27 cellular contexts compared by ENCODE assay signal in the genomic region with DNA sequence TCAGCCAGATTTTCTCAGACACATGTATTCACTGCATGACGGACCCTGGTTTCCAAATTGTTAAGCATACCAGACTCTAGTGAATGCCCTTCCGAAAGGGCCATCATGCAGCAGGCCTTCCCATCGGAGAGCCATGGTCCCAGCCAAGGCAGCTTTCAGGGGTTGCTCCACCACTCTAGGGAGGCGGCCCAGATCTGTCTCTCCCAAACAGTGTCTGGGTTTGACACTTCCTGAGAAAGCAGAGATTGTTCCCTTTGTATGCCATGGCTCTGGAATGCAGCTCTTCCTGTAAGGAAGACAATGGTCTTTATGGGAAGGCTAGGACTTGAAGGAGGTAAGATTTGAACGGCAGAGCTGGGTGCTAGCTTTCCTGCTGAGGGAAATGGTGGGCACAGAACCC.
DNase-seq lines count a peak whose midpoint lies in the region; ATAC-seq, FAIRE-seq and TF ChIP-seq lines count a peak whose summit lies in the region.
"Had no signal": no experiment of that assay in that cellular context is flagged by ENCODE, and none has a peak within 500 bp of the region (broad histone marks: within the 10 kb centered on the region; RNA-seq: fewer than 3 reads in every experiment).

No MANE protein-coding gene starts in this region.

- peak overlapping the region; percentile 23 to 39 for H3K27ac ChIP-seq in liver (ENCODE audit: low read depth in 1 of 2, low read length in 2 of 2)
- H3K27ac ChIP-seq in HepG2 (ENCODE audit: extremely low read length, insufficient read depth, low read length) = no peak overlapping the region
- peak overlapping the region; percentile 97 for H3K27ac ChIP-seq in endothelial cell of umbilical vein (ENCODE audit: insufficient read depth, low read depth, low read length)
- H3K27ac ChIP-seq in upper lobe of right lung = peak overlapping the region; percentile 24
- H3K27ac ChIP-seq: RWPE1, suprapubic skin, VCaP had no signal

- CTCF ChIA-PET in HepG2 (lab: Yijun Ruan, JAX; ENCODE audit: low intra/inter-chr PET ratio, low total read pairs) = no interaction called here
- CTCF ChIA-PET in endothelial cell of umbilical vein (lab: Charles Lee) = interaction anchor here (0.8 to 1.6 kb wide), 7 partner anchors 9 to 206 kb away, joined by 3 to 9 read pairs (median 4); no protein-coding TSS in a partner anchor

- dilution Hi-C loops in endothelial cell of umbilical vein (cut with MboI; ENCODE audit: extremely low pct_ligation_motif_present, low sequenced_read_pairs) = no loop called here

- no peak for TF ChIP-seq EP300 in HepG2 (IDR thresholded peaks at IDR 0.05; ENCODE audit: low read depth in 2 of 2, low read length in 2 of 2)
- no peak for TF ChIP-seq EP300 in HepG2 (CRISPR knock-in tag; IDR thresholded peaks at IDR 0.05; ENCODE audit: borderline replicate concordance)

- H2AFZ ChIP-seq in HepG2 (ENCODE audit: low read length) (no peak overlapping the region), endothelial cell of umbilical vein (ENCODE audit: low read depth, low read length) (peak overlapping the region; percentile 18)

- no peak for ATAC-seq in HepG2
- no peak for ATAC-seq in upper lobe of right lung
- ATAC-seq: HCT116; stimulated activated naive B cell treated with anti-CD40 and anti-IgM and Interleukin-4, amounts not matched to agents 10 μg/mL and 1 μg/mL and 100 μg/mL, for 72 hours had no signal

- H3K27me3 ChIP-seq in liver (ENCODE audit: control insufficient read depth in 4 of 4, insufficient read depth in 4 of 4, low read length in 3 of 4) (no peaks in the 10 kb centered on the region), HepG2 (ENCODE audit: control insufficient read depth in 1 of 2, insufficient read depth in 2 of 2, low read length in 2 of 2) (no peaks in the 10 kb centered on the region), endothelial cell of umbilical vein (ENCODE audit: control insufficient read depth in 2 of 2, insufficient read depth in 2 of 2, low read length in 2 of 2) (no peaks in the 10 kb centered on the region), upper lobe of right lung (no peaks in the 10 kb centered on the region)
- H3K27me3 ChIP-seq: BE2C, suprapubic skin had no signal

- H3K4me1 ChIP-seq in liver (ENCODE audit: control insufficient read depth in 4 of 4, insufficient read depth in 4 of 4, low read length in 3 of 4) (no peaks in the 10 kb centered on the region), HepG2 (ENCODE audit: insufficient read depth, low read length) (peaks cover 31% of the 10 kb centered on the region), endothelial cell of umbilical vein (ENCODE audit: control insufficient read depth, extremely low read depth, insufficient read depth, low read length) (peaks cover 86% of the 10 kb centered on the region), upper lobe of right lung (peaks cover 11% of the 10 kb centered on the region)
- H3K4me1 ChIP-seq: suprapubic skin had no signal

- H3K9ac ChIP-seq in liver (ENCODE audit: low read depth in 1 of 2, low read length in 2 of 2) (no peak overlapping the region), HepG2 (ENCODE audit: insufficient read depth, low read depth, low read length) (no peak overlapping the region), endothelial cell of umbilical vein (replicated peaks; ENCODE audit: extremely low read depth, insufficient read depth, low read length) (peak overlapping the region; percentile 84)

- TF ChIP-seq RAD21 in liver (IDR thresholded peaks at IDR 0.05) (no peak), HepG2 (CRISPR knock-in tag; IDR thresholded peaks at IDR 0.05) (no peak)

- in situ Hi-C loops in HepG2 (cut with HindIII; ENCODE audit: extremely low pct_ligation_motif_present, low pct_unique_long_range_greater_than_20kb) = no loop called here

- TF ChIP-seq POLR2A in HepG2 (IDR thresholded peaks at IDR 0.05; ENCODE audit: insufficient read depth in 1 of 2, low read depth in 2 of 2, low read length in 2 of 2) = no peak
- TF ChIP-seq POLR2A in endothelial cell of umbilical vein (IDR thresholded peaks at IDR 0.05; ENCODE audit: low read depth, low read length) = peak; percentile 44

- FAIRE-seq in HepG2 (lab: Jason Lieb, UNC) (no peak), endothelial cell of umbilical vein (lab: Jason Lieb, UNC) (peak; percentile 98)

- H3K9me3 ChIP-seq in liver (ENCODE audit: control insufficient read depth in 4 of 4, low read length in 3 of 4) (no peaks in the 10 kb centered on the region), HepG2 (ENCODE audit: low read length) (no peaks in the 10 kb centered on the region), endothelial cell of umbilical vein (replicated peaks; ENCODE audit: control insufficient read depth, insufficient read depth, low read length) (no peaks in the 10 kb centered on the region), upper lobe of right lung (no peaks in the 10 kb centered on the region)
- H3K9me3 ChIP-seq: BE2C, suprapubic skin had no signal

- POLR2A ChIA-PET in HepG2 (lab: Yijun Ruan, JAX) = no interaction called here
- POLR2A ChIA-PET in endothelial cell of umbilical vein (lab: Charles Lee) = no interaction called here

- DNase-seq in HepG2 (ENCODE audit: low spot score) (no peak), endothelial cell of umbilical vein (ENCODE audit: low read depth, low spot score) (peak; percentile 76), lung microvascular endothelial cell (ENCODE audit: low read depth in 2 of 2) (peak; percentile 36 to 50), upper lobe of right lung (no peak), C1 segment of cervical spinal cord (lab: John Stamatoyannopoulos, UW) (no peak), NCI-H1092 treated with DMSO at 0.1 percent for 48 hours (lab: John Stamatoyannopoulos, UW) (no peak), D341Med (ENCODE audit: low spot score) (no peak)
- DNase-seq: activated CD4-positive, alpha-beta T cell treated with anti-CD3 and anti-CD28 coated beads, Interleukin-2, amount 10 ng/mL, durations not matched to agents 7 days and 5 days; activated naive CD4-positive, alpha-beta T cell treated with anti-CD3 and anti-CD28 coated beads, Interleukin-2, amount 50 U/mL, for 16 hours; activated T-cell treated with anti-CD3 and anti-CD28 coated beads, Interleukin-2, amount 50 U/mL, for 48 hours; amygdala; BE2C; foreskin fibroblast; GF-D8; immature natural killer cell; IMR-90; NCI-H1105; NCI-H2029; NCI-H345; NCI-H774; stimulated activated CD4-positive, alpha-beta T cell treated with anti-CD3 and anti-CD28 coated beads, Interleukin-4, amount 100 ng/mL, for 1 hour; stimulated activated naive B cell treated with anti-CD40 and anti-IgM and Interleukin-4, amounts not matched to agents 10 μg/mL and 1 μg/mL and 100 μg/mL, for 72 hours had no signal

- no peaks in the 10 kb centered on the region for H3K9me1 ChIP-seq in endothelial cell of umbilical vein (replicated peaks; ENCODE audit: control insufficient read depth, extremely low read depth, insufficient read depth, low read length)

- H3K36me3 ChIP-seq in liver (ENCODE audit: control insufficient read depth in 4 of 4, insufficient read depth in 3 of 4, low read depth in 1 of 4, low read length in 3 of 4) (no peaks in the 10 kb centered on the region), HepG2 (replicated peaks in 1 of 2; ENCODE audit: control insufficient read depth in 1 of 2, insufficient read depth in 2 of 2, low read length in 2 of 2) (no peaks in the 10 kb centered on the region), endothelial cell of umbilical vein (ENCODE audit: control insufficient read depth in 2 of 2, extremely low read depth in 1 of 2, insufficient read depth in 2 of 2, low read length in 2 of 2) (no peaks in the 10 kb centered on the region), upper lobe of right lung (no peaks in the 10 kb centered on the region)
- H3K36me3 ChIP-seq: BE2C, suprapubic skin had no signal

- TF ChIP-seq CTCF in liver (IDR thresholded peaks at IDR 0.05; ENCODE audit: low read depth, low read length, missing input control) = no peak
- no peak for TF ChIP-seq CTCF in HepG2 (CRISPR knock-in tag; IDR thresholded peaks at IDR 0.05)
- no peak for TF ChIP-seq CTCF in endothelial cell of umbilical vein (IDR thresholded peaks at IDR 0.05; ENCODE audit: extremely low read depth in 1 of 2, insufficient read depth in 1 of 2, low read depth in 1 of 2, low read length in 2 of 2)
- no peak for TF ChIP-seq CTCF in upper lobe of right lung (IDR thresholded peaks at IDR 0.05)

- H3K79me2 ChIP-seq in HepG2 (ENCODE audit: insufficient read depth, low read length) (no peaks in the 10 kb centered on the region), endothelial cell of umbilical vein (ENCODE audit: control insufficient read depth, insufficient read depth, low read length) (peaks cover 10% of the 10 kb centered on the region)

- intact Hi-C loops in HepG2 (cut with micrococcal nuclease; ENCODE audit: unreplicated experiment) (no loop called here), endothelial cell of umbilical vein (cut with micrococcal nuclease) (loop anchor here (5.0 to 10.0 kb wide), 6 partner anchors 134 to 1232 kb away; a partner anchor contains a TSS), upper lobe of right lung (cut with DNase I) (no loop called here)

- BruUV-seq in HepG2 (replicated peaks; lab: Mats Ljungman, UMichigan) (no TSS peak), endothelial cell of umbilical vein (replicated peaks; lab: Mats Ljungman, UMichigan) (no TSS peak)

- H4K20me1 ChIP-seq in HepG2 (ENCODE audit: insufficient read depth, low read length) = no peaks in the 10 kb centered on the region
- H4K20me1 ChIP-seq in endothelial cell of umbilical vein (replicated peaks; ENCODE audit: control insufficient read depth, extremely low read depth, insufficient read depth, low read length) = no peaks in the 10 kb centered on the region

- H3K4me2 ChIP-seq in HepG2 (ENCODE audit: low read depth, low read length) (no peak overlapping the region), endothelial cell of umbilical vein (ENCODE audit: insufficient read depth, low read length) (peak overlapping the region; percentile 82)

- 79% methylated on average over 5 of the region's 5 CpGs for WGBS in liver
- WGBS in HepG2 (ENCODE audit: low lambda C conversion rate) = 70% methylated on average over 5 of the region's 5 CpGs

- peak overlapping the region in 1 of 3 donors; percentile 14 for H3K4me3 ChIP-seq in liver (ENCODE audit: low read depth in 1 of 3, low read length in 3 of 3)
- H3K4me3 ChIP-seq in HepG2 (replicated peaks in 1 of 3; ENCODE audit: insufficient read depth in 1 of 3, low read depth in 2 of 3, low read length in 3 of 3) = no peak overlapping the region
- H3K4me3 ChIP-seq in endothelial cell of umbilical vein (replicated peaks in 1 of 3; ENCODE audit: insufficient read depth in 1 of 3, low read depth in 1 of 3, low read length in 3 of 3) = peak overlapping the region in 2 of 3 experiments; percentile 11 to 66
- H3K4me3 ChIP-seq in upper lobe of right lung = no peak overlapping the region
- H3K4me3 ChIP-seq: suprapubic skin had no signal

TF ChIP-seq in liver, 16 proteins besides CTCF, POLR2A, EP300 and RAD21 (continues in another document):
- TF ChIP-seq FOXA1 (IDR thresholded peaks at IDR 0.05) (no peak), EGR1 (IDR thresholded peaks at IDR 0.05; ENCODE audit: low read depth in 2 of 2) (no peak)

TF ChIP-seq in HepG2, 621 proteins besides CTCF, POLR2A, EP300 and RAD21 (continues in another document):
- TF ChIP-seq ZNF616 (CRISPR knock-in tag; IDR thresholded peaks at IDR 0.05; ENCODE audit: low read depth) = no peak

TF ChIP-seq in endothelial cell of umbilical vein, 7 proteins besides CTCF, POLR2A, EP300 and RAD21 (continues in another document):
- TF ChIP-seq GATA2 (IDR thresholded peaks at IDR 0.05; ENCODE audit: insufficient read depth, insufficient read length, low read depth, low read length) = peak; percentile 53

Comparison
In these comparisons a context has a peak if more than half of its experiments do, and no peak if none do; other contexts are left out.
1. H3K4me3 ChIP-seq: peak in endothelial cell of umbilical vein (2 of 3); none in HepG2 (0 of 3) and upper lobe of right lung (single experiment).
2. DNase-seq: peak in endothelial cell of umbilical vein (single experiment) and lung microvascular endothelial cell (2 of 2); none in HepG2 (single experiment), upper lobe of right lung (single experiment), C1 segment of cervical spinal cord (0 of 14), NCI-H1092 treated with DMSO at 0.1 percent for 48 hours (single experiment) and D341Med (single experiment).